Comparison of ENCODE assay signal across 1 cellular context in genomic region chr1:228108742-228109072, GRCh38.
A peak's percentile ranks its signal among the peaks of the same experiment; 100 is the strongest.
TF ChIP-seq lines count a peak whose summit lies in the region.

No MANE protein-coding gene starts in this region.

TF ChIP-seq in K562, 482 proteins besides CTCF, POLR2A, EP300 and RAD21:
- TF ChIP-seq ETV6 (IDR thresholded peaks at IDR 0.05; ENCODE audit: borderline replicate concordance in 1 of 2, low read depth in 2 of 2, low read length in 1 of 2): no peak
- TF ChIP-seq ETV6 (CRISPR knock-in tag; IDR thresholded peaks at IDR 0.05; ENCODE audit: borderline replicate concordance): 0 out of 2 replicates have a peak, but pooled peaks have one; percentile 28
- TF ChIP-seq ETV5 (CRISPR knock-in tag; IDR thresholded peaks at IDR 0.05; ENCODE audit: low read depth): no peak
- peak; percentile 94 for TF ChIP-seq FOXK1 (CRISPR knock-in tag; IDR thresholded peaks at IDR 0.05; ENCODE audit: borderline replicate concordance)
- TF ChIP-seq STAG1 (CRISPR knock-in tag; IDR thresholded peaks at IDR 0.05; ENCODE audit: borderline replicate concordance): peak; percentile 36; the same call in 1 of the 2 replicates
- peak; percentile 50 for TF ChIP-seq SNRNP70 (optimal IDR thresholded peaks at IDR 0.05; ENCODE audit: low read depth, low read length)
- TF ChIP-seq TAF7 (tag; IDR thresholded peaks at IDR 0.05): no peak
- TF ChIP-seq CBFB (CRISPR knock-in tag; IDR thresholded peaks at IDR 0.05): 0 out of 2 replicates have a peak, but pooled peaks have one; percentile 45
- TF ChIP-seq ZBTB43 (CRISPR knock-in tag; IDR thresholded peaks at IDR 0.05): peak; percentile 75; the same call in 1 of the 2 replicates
- 0 out of 2 replicates have a peak, but pooled peaks have one; percentile 62 for TF ChIP-seq SRSF3 (IDR thresholded peaks at IDR 0.05; ENCODE audit: insufficient read depth, low read length)
- peak; percentile 63; the same call in 1 of the 2 replicates for TF ChIP-seq ZNF232 (CRISPR knock-in tag; IDR thresholded peaks at IDR 0.05)
- TF ChIP-seq ZFP30 (CRISPR knock-in tag; IDR thresholded peaks at IDR 0.05; ENCODE audit: borderline replicate concordance): no peak
- no peak for TF ChIP-seq ZNF764 (CRISPR knock-in tag; IDR thresholded peaks at IDR 0.05; ENCODE audit: low read depth)
- 0 out of 2 replicates have a peak, but pooled peaks have one; percentile 66 for TF ChIP-seq ZBTB49 (CRISPR knock-in tag; IDR thresholded peaks at IDR 0.05; ENCODE audit: borderline replicate concordance)
- no peak for TF ChIP-seq ZKSCAN1 (IDR thresholded peaks at IDR 0.05; ENCODE audit: low read depth, low read length)
- TF ChIP-seq E2F1 (CRISPR knock-in tag; IDR thresholded peaks at IDR 0.05): no peak
- no peak for TF ChIP-seq PURB (CRISPR knock-in tag; IDR thresholded peaks at IDR 0.05; ENCODE audit: low read depth)
- TF ChIP-seq E2F5 (CRISPR knock-in tag; IDR thresholded peaks at IDR 0.05): 0 out of 2 replicates have a peak, but pooled peaks have one; percentile 11
- no peak for TF ChIP-seq PBX2 (CRISPR knock-in tag; IDR thresholded peaks at IDR 0.05; ENCODE audit: low read depth)
- no peak for TF ChIP-seq PBX2 (tag; conservative IDR thresholded peaks at IDR 0.05; ENCODE audit: low read depth)
- no peak for TF ChIP-seq YBX1 (IDR thresholded peaks at IDR 0.05)
- no peak for TF ChIP-seq STAT5A (IDR thresholded peaks at IDR 0.05; ENCODE audit: borderline replicate concordance, low read length)
- TF ChIP-seq PTRF (tag; IDR thresholded peaks at IDR 0.05): no peak
- TF ChIP-seq CEBPB (tag; IDR thresholded peaks at IDR 0.05): no peak
